In the genomic region with DNA sequence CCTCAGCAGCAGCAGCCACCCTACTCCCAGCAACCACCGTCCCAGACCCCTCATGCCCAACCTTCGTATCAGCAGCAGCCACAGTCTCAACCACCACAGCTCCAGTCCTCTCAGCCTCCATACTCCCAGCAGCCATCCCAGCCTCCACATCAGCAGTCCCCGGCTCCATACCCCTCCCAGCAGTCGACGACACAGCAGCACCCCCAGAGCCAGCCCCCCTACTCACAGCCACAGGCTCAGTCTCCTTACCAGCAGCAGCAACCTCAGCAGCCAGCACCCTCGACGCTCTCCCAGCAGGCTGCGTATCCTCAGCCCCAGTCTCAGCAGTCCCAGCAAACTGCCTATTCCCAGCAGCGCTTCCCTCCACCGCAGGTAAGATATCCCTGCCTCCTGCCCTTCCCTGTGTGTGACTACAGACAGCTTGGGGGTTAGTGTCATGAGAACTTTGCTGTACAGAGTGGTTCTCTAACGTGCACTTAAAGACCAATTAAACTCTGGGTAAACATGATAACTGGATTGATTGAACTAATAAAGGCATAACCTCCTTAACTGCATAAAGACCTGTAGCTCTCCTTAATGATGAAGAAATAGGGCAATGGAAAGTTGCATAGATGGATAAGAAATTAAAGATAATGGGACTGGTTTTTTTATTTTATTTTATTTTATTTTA, we compare ENCODE assay signal across 16 cellular contexts. TPM values are rescaled to one million over a fixed set of nuclear protein-coding genes. Genes with fewer than 3 reads are reported as not detected.
A peak's percentile ranks its signal among the peaks of the same experiment; 100 is the strongest.
DNase-seq lines count a peak whose midpoint lies in the region; ATAC-seq and TF ChIP-seq lines count a peak whose summit lies in the region.
"Had no signal": no experiment of that assay in that cellular context is flagged by ENCODE, and none has a peak within 500 bp of the region (broad histone marks: within the 10 kb centered on the region; RNA-seq: fewer than 3 reads in every experiment).

No MANE protein-coding gene starts in this region.

- 93% methylated on average over 3 of the region's 11 CpGs; no CpG with 5 or more reads in 1 of the 2 experiments for WGBS in IMR-90 (ENCODE audit: extremely low coverage in 2 of 2, insufficient read length in 1 of 2), 2 experiments

- H3K23ac ChIP-seq in IMR-90 (ENCODE audit: low read depth, low read length), result peak overlapping the region; percentile 7; the same call in 1 of the 2 replicates

- intact Hi-C loops in CD4-positive, alpha-beta memory T cell (cut with micrococcal nuclease), result no loop called here
- intact Hi-C loops in IMR-90 (cut with micrococcal nuclease), result loop anchor here (5.0 kb wide), 1 partner anchor 36 kb away; no protein-coding TSS in a partner anchor
- intact Hi-C loops in Caco-2 (cut with micrococcal nuclease; ENCODE audit: unreplicated experiment), result no loop called here

- H3K14ac ChIP-seq in IMR-90 (replicated peaks; ENCODE audit: low read depth, low read length), result peak overlapping the region; percentile 33

- H2BK20ac ChIP-seq in IMR-90 (ENCODE audit: low read depth, low read length), result peak overlapping the region; percentile 57; the same call in 1 of the 2 replicates

- dilution Hi-C loops in IMR-90 (cut with HindIII; ENCODE audit: low sequenced_read_pairs, unreplicated experiment), result no loop called here

- no peak for TF ChIP-seq RAD21 in IMR-90 (IDR thresholded peaks at IDR 0.05; ENCODE audit: low read length)

- BruUV-seq in IMR-90 (replicated peaks; lab: Mats Ljungman, UMichigan), result no TSS peak
- BruUV-seq in Caco-2 (replicated peaks; lab: Mats Ljungman, UMichigan), result no TSS peak

- peak overlapping the region; percentile 86 for H2AK9ac ChIP-seq in IMR-90 (replicated peaks; ENCODE audit: low read depth, low read length, poor library complexity)

- ATAC-seq in IMR-90 (ENCODE audit: low read depth) (no peak), GM21528 (IDR thresholded peaks at IDR 0.05; ENCODE audit: low FRiP score, unreplicated experiment) (no peak)
- peak in 1 of 2 donors; percentile 36 for ATAC-seq in natural killer cell treated with Interleukin-12 subunit alpha and Interleukin-12 subunit beta and Interleukin-15 and Interleukin-18, amount 100 ng/mL, for 72 hours
- no peak for ATAC-seq in activated CD4-positive, CD25-positive, alpha-beta regulatory T cell treated with anti-CD3 and anti-CD28 coated beads, Interleukin-2, amount 50 U/mL, for 24 hours

- CTCF ChIA-PET in CD4-positive, alpha-beta memory T cell (lab: Charles Lee; ENCODE audit: partially characterized antibody), result interaction anchor here (2.4 kb wide), 1 partner anchor 58 kb away, joined by 7 read pairs; no protein-coding TSS in a partner anchor
- CTCF ChIA-PET in IMR-90 (lab: Yijun Ruan, JAX), result no interaction called here
- CTCF ChIA-PET in Caco-2 (lab: Charles Lee), result no interaction called here

- POLR2A ChIA-PET in CD4-positive, alpha-beta memory T cell (lab: Charles Lee; ENCODE audit: partially characterized antibody), result interaction anchor here (1.0 to 6.9 kb wide), 3 partner anchors 12 to 56 kb away, joined by 3 to 40 read pairs (median 9); a partner anchor contains a TSS
- POLR2A ChIA-PET in IMR-90 (lab: Charles Lee; ENCODE audit: unreplicated experiment) (interaction anchor here (0.9 kb wide), 1 partner anchor 57 kb away, joined by 3 read pairs; a partner anchor contains a TSS), Caco-2 (lab: Charles Lee) (no interaction called here)

- peak overlapping the region; percentile 26; the same call in 1 of the 2 replicates for H3K18ac ChIP-seq in IMR-90 (ENCODE audit: low read depth, low read length)

- peaks cover 30 to 59% of the 10 kb centered on the region in 2 donors for H3K36me3 Mint-ChIP-seq in CD4-positive, alpha-beta memory T cell
- H3K36me3 Mint-ChIP-seq in brain (peaks cover 55% of the 10 kb centered on the region), Caco-2 (ENCODE audit: insufficient read depth, unreplicated experiment) (peaks cover 55% of the 10 kb centered on the region)
- H3K36me3 Mint-ChIP-seq in natural killer cell treated with Interleukin-12 subunit alpha and Interleukin-12 subunit beta and Interleukin-15 and Interleukin-18, amount 100 ng/mL, for 72 hours, result peaks cover 39% of the 10 kb centered on the region

- no peak overlapping the region for H4K8ac ChIP-seq in IMR-90 (ENCODE audit: low read depth in 2 of 2, low read length in 2 of 2)

- peaks cover 54% of the 10 kb centered on the region for H3K36me3 ChIP-seq in CD4-positive, alpha-beta memory T cell (ENCODE audit: insufficient read depth, low read length)
- peaks cover 39% of the 10 kb centered on the region for H3K36me3 ChIP-seq in IMR-90 (ENCODE audit: control insufficient read depth, insufficient read depth, low read length)
- H3K36me3 ChIP-seq in Caco-2 (ENCODE audit: control insufficient read depth, insufficient read depth, low read length), result peaks cover 8% of the 10 kb centered on the region

- no peaks in the 10 kb centered on the region for H3K9me3 Mint-ChIP-seq in CD4-positive, alpha-beta memory T cell
- no peaks in the 10 kb centered on the region for H3K9me3 Mint-ChIP-seq in brain
- H3K9me3 Mint-ChIP-seq in natural killer cell treated with Interleukin-12 subunit alpha and Interleukin-12 subunit beta and Interleukin-15 and Interleukin-18, amount 100 ng/mL, for 72 hours, result no peaks in the 10 kb centered on the region
- no peaks in the 10 kb centered on the region for H3K9me3 Mint-ChIP-seq in Caco-2 (ENCODE audit: unreplicated experiment)
- H3K9me3 Mint-ChIP-seq: activated CD4-positive, alpha-beta T cell treated with anti-CD3 and anti-CD28 coated beads, Interleukin-2, amount 10 ng/mL, durations not matched to agents 7 days and 5 days; activated T-helper 2 cell treated with anti-CD3 and anti-CD28 coated beads, Interferon-gamma antibody, Interleukin-2, Interleukin-4, amounts not matched to agents 10 μg/mL and 5 μg/mL and 100 μg/mL, durations not matched to agents 14 hours and 24 hours and 36 hours had no signal

- peak overlapping the region; percentile 54 to 94 (median 66) for H3K27ac Mint-ChIP-seq in CD4-positive, alpha-beta memory T cell
- peak overlapping the region in 3 of 5 experiments; percentile 28 to 58 (median 47) for H3K27ac Mint-ChIP-seq in brain
- peak overlapping the region; percentile 26 to 58 for H3K27ac Mint-ChIP-seq in natural killer cell treated with Interleukin-12 subunit alpha and Interleukin-12 subunit beta and Interleukin-15 and Interleukin-18, amount 100 ng/mL, for 72 hours
- no peak overlapping the region for H3K27ac Mint-ChIP-seq in Caco-2 (ENCODE audit: unreplicated experiment)
- H3K27ac Mint-ChIP-seq: activated CD4-positive, alpha-beta T cell treated with anti-CD3 and anti-CD28 coated beads, Interleukin-2, amount 10 ng/mL, durations not matched to agents 7 days and 5 days; activated T-helper 2 cell treated with anti-CD3 and anti-CD28 coated beads, Interferon-gamma antibody, Interleukin-2, Interleukin-4, amounts not matched to agents 10 μg/mL and 5 μg/mL and 100 μg/mL, durations not matched to agents 14 hours and 24 hours and 36 hours had no signal

- TF ChIP-seq CTCF in IMR-90 (conservative IDR thresholded peaks at IDR 0.05; ENCODE audit: low read depth, low read length) (no peak), brain (conservative IDR thresholded peaks at IDR 0.05) (no peak), Caco-2 (IDR thresholded peaks at IDR 0.05; ENCODE audit: insufficient read depth in 1 of 2, low read depth in 1 of 2, low read length in 1 of 2, severe bottlenecking in 1 of 2, unreplicated experiment in 1 of 2) (no peak)

- H2BK120ac ChIP-seq in IMR-90 (ENCODE audit: low read depth, low read length), result peak overlapping the region; percentile 16; the same call in 1 of the 2 replicates

- peak overlapping the region; percentile 6 for H2AFZ ChIP-seq in IMR-90 (replicated peaks; ENCODE audit: low read length, poor library complexity)

- no peak overlapping the region for H3K9ac ChIP-seq in IMR-90 (ENCODE audit: low read depth, low read length)

- peaks cover 57 to 85% (median 73%) of the 10 kb centered on the region in 4 donors for H3K4me1 Mint-ChIP-seq in CD4-positive, alpha-beta memory T cell
- peaks cover 34% of the 10 kb centered on the region for H3K4me1 Mint-ChIP-seq in brain
- peaks cover 74 to 75% of the 10 kb centered on the region in 2 donors for H3K4me1 Mint-ChIP-seq in natural killer cell treated with Interleukin-12 subunit alpha and Interleukin-12 subunit beta and Interleukin-15 and Interleukin-18, amount 100 ng/mL, for 72 hours (ENCODE audit: low read depth in 2 of 2)
- peaks cover 8% of the 10 kb centered on the region for H3K4me1 Mint-ChIP-seq in Caco-2 (ENCODE audit: low read depth, unreplicated experiment)

- H2AK5ac ChIP-seq in IMR-90 (ENCODE audit: low read depth, low read length), result peak overlapping the region; percentile 36; the same call in 1 of the 2 replicates

- H3K4me3 Mint-ChIP-seq in CD4-positive, alpha-beta memory T cell, result no peak overlapping the region
- H3K4me3 Mint-ChIP-seq in brain, result no peak overlapping the region
- H3K4me3 Mint-ChIP-seq in natural killer cell treated with Interleukin-12 subunit alpha and Interleukin-12 subunit beta and Interleukin-15 and Interleukin-18, amount 100 ng/mL, for 72 hours, result no peak overlapping the region
- no peak overlapping the region for H3K4me3 Mint-ChIP-seq in Caco-2 (ENCODE audit: unreplicated experiment)
- H3K4me3 Mint-ChIP-seq: activated CD4-positive, alpha-beta T cell treated with anti-CD3 and anti-CD28 coated beads, Interleukin-2, amount 10 ng/mL, durations not matched to agents 7 days and 5 days had no signal

- H3K4me3 ChIP-seq in CD4-positive, alpha-beta memory T cell (ENCODE audit: low read length in 2 of 2), result no peak overlapping the region
- H3K4me3 ChIP-seq in IMR-90 (ENCODE audit: insufficient read depth, low read depth, low read length) (no peak overlapping the region), Caco-2 (ENCODE audit: low read depth, low read length) (no peak overlapping the region)
- H3K4me3 ChIP-seq: upper lobe of left lung had no signal

- in situ Hi-C loops in IMR-90 (cut with MboI; ENCODE audit: low sequenced_read_pairs), result no loop called here

- no peak overlapping the region for H3K27ac ChIP-seq in CD4-positive, alpha-beta memory T cell (ENCODE audit: low read depth, low read length)
- peak overlapping the region; percentile 76 for H3K27ac ChIP-seq in IMR-90 (ENCODE audit: insufficient read depth, low read length)
- H3K27ac ChIP-seq: upper lobe of left lung had no signal

- no peak overlapping the region; the same call in 1 of the 2 replicates for H3K4me2 ChIP-seq in IMR-90 (ENCODE audit: low read depth, low read length)

- TF ChIP-seq POLR2A in IMR-90 (IDR thresholded peaks at IDR 0.05; ENCODE audit: low read depth, low read length), result no peak

- H3K4ac ChIP-seq in IMR-90 (ENCODE audit: low read depth, low read length), result peak overlapping the region; percentile 69

- peaks cover 46% of the 10 kb centered on the region for H3K9me1 ChIP-seq in IMR-90 (ENCODE audit: insufficient read depth, low read length)

- no peak overlapping the region for H3K56ac ChIP-seq in IMR-90 (ENCODE audit: extremely low read depth, insufficient read depth, low read length)

- peak overlapping the region; percentile 3; the same call in 1 of the 2 replicates for H4K5ac ChIP-seq in IMR-90 (ENCODE audit: low read depth, low read length)

- no peak for DNase-seq in CD4-positive, alpha-beta memory T cell
- DNase-seq in IMR-90 (no peak), Caco-2 (no peak)
- no peak for DNase-seq in natural killer cell treated with Interleukin-12 subunit alpha and Interleukin-12 subunit beta and Interleukin-15 and Interleukin-18, amount 100 ng/mL, for 72 hours (ENCODE audit: low spot score)
- DNase-seq: activated CD4-positive, alpha-beta T cell treated with anti-CD3 and anti-CD28 coated beads, Interleukin-2, amount 10 ng/mL, durations not matched to agents 7 days and 5 days; C1 segment of cervical spinal cord; NCI-H2081; NCI-H69; RPMI8226; stimulated activated CD4-positive, alpha-beta T cell treated with anti-CD3 and anti-CD28 coated beads, Interleukin-1b, Interleukin-23, amount 100 ng/mL, for 48 hours; stimulated activated CD8-positive, alpha-beta memory T cell treated with anti-CD3 and anti-CD28 coated beads, Interleukin-4, amount 100 ng/mL, for 48 hours had no signal

- H3K27me3 Mint-ChIP-seq in CD4-positive, alpha-beta memory T cell, result no peaks in the 10 kb centered on the region
- H3K27me3 Mint-ChIP-seq in brain, result no peaks in the 10 kb centered on the region
- H3K27me3 Mint-ChIP-seq in natural killer cell treated with Interleukin-12 subunit alpha and Interleukin-12 subunit beta and Interleukin-15 and Interleukin-18, amount 100 ng/mL, for 72 hours, result no peaks in the 10 kb centered on the region
- no peaks in the 10 kb centered on the region for H3K27me3 Mint-ChIP-seq in Caco-2 (ENCODE audit: insufficient read depth, unreplicated experiment)
- H3K27me3 Mint-ChIP-seq: activated CD4-positive, alpha-beta T cell treated with anti-CD3 and anti-CD28 coated beads, Interleukin-2, amount 10 ng/mL, durations not matched to agents 7 days and 5 days had no signal

- H3K79me1 ChIP-seq in IMR-90 (ENCODE audit: low read depth in 1 of 2, low read length in 2 of 2), result peaks cover 36 to 85% of the 10 kb centered on the region in 2 experiments

- no peaks in the 10 kb centered on the region for H3K27me3 ChIP-seq in CD4-positive, alpha-beta memory T cell (ENCODE audit: insufficient read depth, low read length)
- H3K27me3 ChIP-seq in IMR-90 (ENCODE audit: control insufficient read depth, insufficient read depth, low read length) (no peaks in the 10 kb centered on the region), Caco-2 (replicated peaks; ENCODE audit: control insufficient read depth, insufficient read depth, low read length) (no peaks in the 10 kb centered on the region)
- H3K27me3 ChIP-seq: upper lobe of left lung had no signal

- H3K9me3 ChIP-seq in CD4-positive, alpha-beta memory T cell (ENCODE audit: control insufficient read depth in 1 of 2, low read length in 2 of 2), result no peaks in the 10 kb centered on the region
- no peaks in the 10 kb centered on the region for H3K9me3 ChIP-seq in IMR-90 (ENCODE audit: control insufficient read depth, insufficient read depth, low read length)
- H3K9me3 ChIP-seq in Caco-2, result no peaks in the 10 kb centered on the region
- H3K9me3 ChIP-seq: upper lobe of left lung had no signal

- H4K20me1 ChIP-seq in IMR-90 (ENCODE audit: insufficient read depth, low read length), result peaks cover 79% of the 10 kb centered on the region

- H2BK15ac ChIP-seq in IMR-90 (ENCODE audit: low read depth, low read length), result no peak overlapping the region; the same call in 2 of the 3 replicates

- peak overlapping the region; percentile 76 for H2BK5ac ChIP-seq in IMR-90 (ENCODE audit: low read depth, low read length, poor library complexity, severe bottlenecking)

- peak overlapping the region; percentile 19; the same call in 1 of the 2 replicates for H4K91ac ChIP-seq in IMR-90 (ENCODE audit: insufficient read depth, low read depth, low read length)

- peaks cover 58% of the 10 kb centered on the region for H3K4me1 ChIP-seq in CD4-positive, alpha-beta memory T cell (ENCODE audit: insufficient read depth, low read length)
- H3K4me1 ChIP-seq in IMR-90 (ENCODE audit: control insufficient read depth, insufficient read depth, low read length), result peaks cover 29% of the 10 kb centered on the region
- peaks cover 6% of the 10 kb centered on the region for H3K4me1 ChIP-seq in Caco-2

RNA-seq across cellular contexts. Expression of a gene that starts 35.6 kb away (rescaled TPM):
- 100 to 1,000 TPM; 112 to 127 TPM for total RNA-seq in CD4-positive, alpha-beta memory T cell
- 10 to 100 TPM in 1 of 2 donors, 1 to 10 TPM in 1; 4.2 to 30.4 TPM for polyA plus RNA-seq in CD4-positive, alpha-beta memory T cell
- total RNA-seq in IMR-90 (2012; rRNA removed) (14.0 and 16.7 TPM in 2 replicates), Caco-2 (2022) (66.5 and 73.3 TPM in 2 replicates)
- polyA plus RNA-seq in IMR-90 (2012; rRNA removed) (39.4 and 40.7 TPM in 2 replicates), brain (ENCODE audit: insufficient read depth, low read depth, low replicate concordance) (61.7 TPM)
- polyA plus RNA-seq in IMR-90 (2012; cell fraction: cytosol; rRNA removed), result 21.1 and 38.8 TPM in 2 replicates
- 89.6 and 144 TPM in 2 replicates for polyA plus RNA-seq in IMR-90 (2012; cell fraction: nucleus; rRNA removed; ENCODE audit: low replicate concordance)
- total RNA-seq in natural killer cell treated with Interleukin-12 subunit alpha and Interleukin-12 subunit beta and Interleukin-15 and Interleukin-18, amount 100 ng/mL, for 72 hours, result 100 to 1,000 TPM; 132 to 196 TPM

RNA-seq across cellular contexts. Expression of a gene that starts 56.4 kb away (rescaled TPM):
- total RNA-seq in CD4-positive, alpha-beta memory T cell, result 10 to 100 TPM; 17.7 to 18.2 TPM
- polyA plus RNA-seq in CD4-positive, alpha-beta memory T cell, result 10 to 100 TPM in 1 of 2 donors, 1 to 10 TPM in 1; 7.9 to 13.2 TPM
- total RNA-seq in IMR-90 (2012; rRNA removed), result 8.6 and 10.6 TPM in 2 replicates
- 6.9 and 7.2 TPM in 2 replicates for polyA plus RNA-seq in IMR-90 (2012; rRNA removed)
- polyA plus RNA-seq in IMR-90 (2012; cell fraction: cytosol; rRNA removed), result 7.4 and 11.3 TPM in 2 replicates
- 10.5 and 15.8 TPM in 2 replicates for polyA plus RNA-seq in IMR-90 (2012; cell fraction: nucleus; rRNA removed; ENCODE audit: low replicate concordance)
- 11.9 TPM for polyA plus RNA-seq in brain (ENCODE audit: insufficient read depth, low read depth, low replicate concordance)
- 10 to 100 TPM; 44.3 to 60.2 TPM for total RNA-seq in natural killer cell treated with Interleukin-12 subunit alpha and Interleukin-12 subunit beta and Interleukin-15 and Interleukin-18, amount 100 ng/mL, for 72 hours
- total RNA-seq in Caco-2 (2022), result 10.0 and 12.3 TPM in 2 replicates
